Comparison of ENCODE assay signal across 8 cellular contexts in genomic region chr5:119070828-119071572, GRCh38. TPM values are rescaled to one million over a fixed set of nuclear protein-coding genes. Genes with fewer than 3 reads are reported as not detected.
A peak's percentile ranks its signal among the peaks of the same experiment; 100 is the strongest.
DNase-seq lines count a peak whose midpoint lies in the region; ATAC-seq and TF ChIP-seq lines count a peak whose summit lies in the region.

Gene DMXL1, plus strand, starts transcription at chr5:119071087. Its CDS starts 483 bp downstream, at chr5:119071570.

- peak within 1 kb of the TSS; percentile 91 for H3K27ac ChIP-seq in DOHH2 (ENCODE audit: low read depth, low read length)
- H3K27ac ChIP-seq in RWPE1, result peak within 1 kb of the TSS; percentile 91
- peak within 1 kb of the TSS; percentile 87 for H3K27ac ChIP-seq in fibroblast of lung (ENCODE audit: insufficient read depth, low read length)
- H3K27ac ChIP-seq in naive thymus-derived CD4-positive, alpha-beta T cell (ENCODE audit: low read depth, low read length), result peak within 1 kb of the TSS; percentile 93

- H4K20me1 ChIP-seq in DOHH2 (ENCODE audit: control insufficient read depth, insufficient read depth, low read depth, low read length) (no peaks in the 10 kb centered on the region), fibroblast of lung (ENCODE audit: control insufficient read depth, extremely low read depth, insufficient read depth, low read length) (no peaks in the 10 kb centered on the region)

- H3K4me1 ChIP-seq in DOHH2 (ENCODE audit: control insufficient read depth, low read length), result peaks cover 28% of the 10 kb centered on the region
- no peaks in the 10 kb centered on the region for H3K4me1 ChIP-seq in fibroblast of lung (ENCODE audit: control insufficient read depth, extremely low read depth, insufficient read depth, low read length)
- peaks cover 22 to 25% of the 10 kb centered on the region in 2 donors for H3K4me1 ChIP-seq in naive thymus-derived CD4-positive, alpha-beta T cell (ENCODE audit: control insufficient read depth in 2 of 2, insufficient read depth in 2 of 2, low read length in 2 of 2)

- H3K4me3 ChIP-seq in DOHH2 (ENCODE audit: low read length) (peak within 1 kb of the TSS; percentile 97), LNCaP clone FGC (ENCODE audit: low read depth, low read length) (peak within 1 kb of the TSS; percentile 74), fibroblast of lung (replicated peaks in 1 of 4; ENCODE audit: control extremely low read depth in 1 of 4, insufficient read depth in 1 of 4, low read depth in 3 of 4, low read length in 4 of 4) (peak within 1 kb of the TSS; percentile 75 to 97 (median 95))
- peak within 1 kb of the TSS; percentile 63 for H3K4me3 ChIP-seq in naive thymus-derived CD4-positive, alpha-beta T cell (ENCODE audit: low read length)

- no peaks in the 10 kb centered on the region for H3K27me3 Mint-ChIP-seq in activated T-helper 17 cell treated with anti-CD3 and anti-CD28 coated beads, Interleukin-2, amount 50 U/mL, for 72 hours
- peaks cover 0 to 2% (median 0%) of the 10 kb centered on the region in 5 donors for H3K27me3 Mint-ChIP-seq in naive thymus-derived CD4-positive, alpha-beta T cell
- H3K27me3 Mint-ChIP-seq in stimulated activated naive B cell treated with anti-CD40 and anti-IgM and Interleukin-4, amounts not matched to agents 10 μg/mL and 1 μg/mL and 100 μg/mL, for 72 hours, result no peaks in the 10 kb centered on the region

- H3K36me3 ChIP-seq in DOHH2 (ENCODE audit: control insufficient read depth, low read length), result peaks cover 3% of the 10 kb centered on the region; the same call in 1 of the 2 replicates
- H3K36me3 ChIP-seq in fibroblast of lung (ENCODE audit: control insufficient read depth, insufficient read depth, low read length), result no peaks in the 10 kb centered on the region
- no peaks in the 10 kb centered on the region for H3K36me3 ChIP-seq in naive thymus-derived CD4-positive, alpha-beta T cell (ENCODE audit: control insufficient read depth in 2 of 3, insufficient read depth in 3 of 3, low read length in 3 of 3)

- H3K79me2 ChIP-seq in DOHH2 (ENCODE audit: control insufficient read depth, low read length), result peaks cover 56% of the 10 kb centered on the region
- peaks cover 33% of the 10 kb centered on the region for H3K79me2 ChIP-seq in fibroblast of lung (ENCODE audit: control insufficient read depth, insufficient read depth, low read length)

- H3K9me3 ChIP-seq in DOHH2 (ENCODE audit: control insufficient read depth, insufficient read depth, low read length) (no peaks in the 10 kb centered on the region), fibroblast of lung (ENCODE audit: control insufficient read depth, insufficient read depth, low read depth, low read length) (no peaks in the 10 kb centered on the region)
- no peaks in the 10 kb centered on the region for H3K9me3 ChIP-seq in naive thymus-derived CD4-positive, alpha-beta T cell (ENCODE audit: control insufficient read depth in 2 of 3, low read length in 3 of 3)

- H3K27ac Mint-ChIP-seq in activated T-helper 17 cell treated with anti-CD3 and anti-CD28 coated beads, Interleukin-2, amount 50 U/mL, for 72 hours, result peak within 1 kb of the TSS; percentile 98
- H3K27ac Mint-ChIP-seq in naive thymus-derived CD4-positive, alpha-beta T cell, result peak within 1 kb of the TSS; percentile 96 to 100 (median 99)
- peak within 1 kb of the TSS; percentile 100 for H3K27ac Mint-ChIP-seq in stimulated activated naive B cell treated with anti-CD40 and anti-IgM and Interleukin-4, amounts not matched to agents 10 μg/mL and 1 μg/mL and 100 μg/mL, for 72 hours

- peaks cover 15% of the 10 kb centered on the region for H3F3A ChIP-seq in DOHH2 (ENCODE audit: control insufficient read depth, insufficient read depth)

- POLR2A ChIA-PET in RWPE1 (lab: Yijun Ruan, JAX; ENCODE audit: low non-redundant PET), result interaction anchor here (0.5 to 1.3 kb wide), 4 partner anchors 28 to 628 kb away, joined by 3 to 4 read pairs (median 4); no protein-coding TSS in a partner anchor
- POLR2A ChIA-PET in naive thymus-derived CD4-positive, alpha-beta T cell (lab: Charles Lee), result interaction anchor here (0.6 to 2.7 kb wide), 28 partner anchors 8 to 381 kb away, joined by 3 to 10 read pairs (median 4); partner anchors contain the start of gene DTWD2

- no peaks in the 10 kb centered on the region for H3K9me2 ChIP-seq in DOHH2 (replicated peaks; ENCODE audit: control insufficient read depth, low read length)

- H3K9ac ChIP-seq in fibroblast of lung (ENCODE audit: insufficient read depth, low read length), result peak within 1 kb of the TSS; percentile 95

- H3K4me3 Mint-ChIP-seq in activated T-helper 17 cell treated with anti-CD3 and anti-CD28 coated beads, Interleukin-2, amount 50 U/mL, for 72 hours, result peak within 1 kb of the TSS; percentile 94
- H3K4me3 Mint-ChIP-seq in naive thymus-derived CD4-positive, alpha-beta T cell, result peak within 1 kb of the TSS; percentile 90 to 100 (median 98)
- peak within 1 kb of the TSS; percentile 98 to 99 for H3K4me3 Mint-ChIP-seq in stimulated activated naive B cell treated with anti-CD40 and anti-IgM and Interleukin-4, amounts not matched to agents 10 μg/mL and 1 μg/mL and 100 μg/mL, for 72 hours

- H3K27me3 ChIP-seq in DOHH2 (ENCODE audit: control insufficient read depth, low read length) (no peaks in the 10 kb centered on the region), fibroblast of lung (ENCODE audit: control insufficient read depth, insufficient read depth, low read length) (no peaks in the 10 kb centered on the region)
- no peaks in the 10 kb centered on the region for H3K27me3 ChIP-seq in naive thymus-derived CD4-positive, alpha-beta T cell (ENCODE audit: control insufficient read depth in 2 of 2, insufficient read depth in 2 of 2, low read length in 2 of 2)

- H3K9me3 Mint-ChIP-seq in activated T-helper 17 cell treated with anti-CD3 and anti-CD28 coated beads, Interleukin-2, amount 50 U/mL, for 72 hours, result no peaks in the 10 kb centered on the region
- H3K9me3 Mint-ChIP-seq in naive thymus-derived CD4-positive, alpha-beta T cell, result peaks cover 0 to 4% (median 0%) of the 10 kb centered on the region in 11 donors
- no peaks in the 10 kb centered on the region for H3K9me3 Mint-ChIP-seq in stimulated activated naive B cell treated with anti-CD40 and anti-IgM and Interleukin-4, amounts not matched to agents 10 μg/mL and 1 μg/mL and 100 μg/mL, for 72 hours

- H3K36me3 Mint-ChIP-seq in activated T-helper 17 cell treated with anti-CD3 and anti-CD28 coated beads, Interleukin-2, amount 50 U/mL, for 72 hours (ENCODE audit: low read depth), result peaks cover 14% of the 10 kb centered on the region
- H3K36me3 Mint-ChIP-seq in naive thymus-derived CD4-positive, alpha-beta T cell, result peaks cover 0 to 8% (median 6%) of the 10 kb centered on the region in 5 donors
- peaks cover 17% of the 10 kb centered on the region in 2 donors for H3K36me3 Mint-ChIP-seq in stimulated activated naive B cell treated with anti-CD40 and anti-IgM and Interleukin-4, amounts not matched to agents 10 μg/mL and 1 μg/mL and 100 μg/mL, for 72 hours

- DNase-seq in GOT3 (lab: John Stamatoyannopoulos, UW) (peak; percentile 96), LNCaP clone FGC (ENCODE audit: low read depth) (peak; percentile 99), RWPE1 (ENCODE audit: low spot score) (peak; percentile 98), fibroblast of lung (ENCODE audit: low read depth in 2 of 2) (peak; percentile 99 to 100)
- DNase-seq in naive thymus-derived CD4-positive, alpha-beta T cell, result peak; percentile 94 to 99 (median 98)
- DNase-seq in stimulated activated naive B cell treated with anti-CD40 and anti-IgM and Interleukin-4, amounts not matched to agents 10 μg/mL and 1 μg/mL and 100 μg/mL, for 72 hours, result peak; percentile 98

- peak within 1 kb of the TSS; percentile 89 for H3K4me2 ChIP-seq in DOHH2 (ENCODE audit: low read length)
- peak within 1 kb of the TSS; percentile 92 for H3K4me2 ChIP-seq in fibroblast of lung (ENCODE audit: extremely low read depth, insufficient read depth, low read length)

- ATAC-seq in activated T-helper 17 cell treated with anti-CD3 and anti-CD28 coated beads, Interleukin-2, amount 50 U/mL, for 72 hours (replicated peaks), result peak; percentile 86
- peak; percentile 92 for ATAC-seq in naive thymus-derived CD4-positive, alpha-beta T cell
- ATAC-seq in stimulated activated naive B cell treated with anti-CD40 and anti-IgM and Interleukin-4, amounts not matched to agents 10 μg/mL and 1 μg/mL and 100 μg/mL, for 72 hours (replicated peaks), result peak; percentile 83 to 86

- H2AFZ ChIP-seq in fibroblast of lung (ENCODE audit: low read length), result peak within 1 kb of the TSS; percentile 97

- CTCF ChIA-PET in RWPE1 (lab: Yijun Ruan, JAX), result interaction anchor here (0.6 to 1.8 kb wide), 5 partner anchors 49 to 341 kb away, joined by 3 to 6 read pairs (median 4); no protein-coding TSS in a partner anchor
- CTCF ChIA-PET in naive thymus-derived CD4-positive, alpha-beta T cell (lab: Charles Lee), result interaction anchor here (0.6 to 1.7 kb wide), 8 partner anchors 47 to 364 kb away, joined by 3 to 6 read pairs (median 3); no protein-coding TSS in a partner anchor

- H3K4me1 Mint-ChIP-seq in activated T-helper 17 cell treated with anti-CD3 and anti-CD28 coated beads, Interleukin-2, amount 50 U/mL, for 72 hours, result peaks cover 18% of the 10 kb centered on the region
- H3K4me1 Mint-ChIP-seq in naive thymus-derived CD4-positive, alpha-beta T cell, result peaks cover 24 to 44% (median 38%) of the 10 kb centered on the region in 7 donors
- peaks cover 16 to 33% of the 10 kb centered on the region in 2 donors for H3K4me1 Mint-ChIP-seq in stimulated activated naive B cell treated with anti-CD40 and anti-IgM and Interleukin-4, amounts not matched to agents 10 μg/mL and 1 μg/mL and 100 μg/mL, for 72 hours

- intact Hi-C loops in naive thymus-derived CD4-positive, alpha-beta T cell (cut with micrococcal nuclease), result loop anchor here (1.0 to 5.0 kb wide), 14 partner anchors 8 to 381 kb away; partner anchors contain the start of genes DTWD2 (in 2 of the 2), HSD17B4 (in 2 of the 2) and TNFAIP8 (in 1 of the 2)

- TF ChIP-seq CTCF in DOHH2 (IDR thresholded peaks at IDR 0.05; ENCODE audit: low read depth, low read length, poor library complexity, severe bottlenecking) (no peak), LNCaP clone FGC (IDR thresholded peaks at IDR 0.05; ENCODE audit: control insufficient read depth, extremely low read depth, insufficient read depth) (no peak), RWPE1 (conservative IDR thresholded peaks at IDR 0.05; ENCODE audit: low read depth) (no peak), fibroblast of lung (conservative IDR thresholded peaks at IDR 0.05 in 1 of 2, IDR thresholded peaks at IDR 0.05 in 1 of 2; ENCODE audit: low read depth in 1 of 2, low read length in 2 of 2) (no peak)

RNA-seq across cellular contexts. Expression of gene DMXL1, which starts in this region (rescaled TPM):
- 10 to 100 TPM; 21.2 to 36.0 TPM for total RNA-seq in activated T-helper 17 cell treated with anti-CD3 and anti-CD28 coated beads, Interleukin-2, amount 50 U/mL, for 72 hours
- 45.5 and 59.5 TPM in 2 replicates for total RNA-seq in fibroblast of lung
- 17.1 and 21.1 TPM in 2 replicates for polyA plus RNA-seq in fibroblast of lung
- 8.7 and 10.6 TPM in 2 replicates for polyA plus RNA-seq in fibroblast of lung (2012)
- 4.8 and 5.1 TPM in 2 replicates for polyA minus RNA-seq in fibroblast of lung (ENCODE audit: low replicate concordance)
- total RNA-seq in naive thymus-derived CD4-positive, alpha-beta T cell, result 10 to 100 TPM; 30.5 to 40.8 (median 32.4) TPM
- 10 to 100 TPM; 16.5 to 17.0 TPM for polyA plus RNA-seq in naive thymus-derived CD4-positive, alpha-beta T cell

Comparison
In these comparisons a context has a peak if more than half of its experiments do, and no peak if none do; other contexts are left out.
1. Peak in every context shown above with its lines: DNase-seq, ATAC-seq, H3K4me3 ChIP-seq and H3K27ac ChIP-seq.